Comparison of ENCODE assay signal across 13 cellular contexts in the genomic region with DNA sequence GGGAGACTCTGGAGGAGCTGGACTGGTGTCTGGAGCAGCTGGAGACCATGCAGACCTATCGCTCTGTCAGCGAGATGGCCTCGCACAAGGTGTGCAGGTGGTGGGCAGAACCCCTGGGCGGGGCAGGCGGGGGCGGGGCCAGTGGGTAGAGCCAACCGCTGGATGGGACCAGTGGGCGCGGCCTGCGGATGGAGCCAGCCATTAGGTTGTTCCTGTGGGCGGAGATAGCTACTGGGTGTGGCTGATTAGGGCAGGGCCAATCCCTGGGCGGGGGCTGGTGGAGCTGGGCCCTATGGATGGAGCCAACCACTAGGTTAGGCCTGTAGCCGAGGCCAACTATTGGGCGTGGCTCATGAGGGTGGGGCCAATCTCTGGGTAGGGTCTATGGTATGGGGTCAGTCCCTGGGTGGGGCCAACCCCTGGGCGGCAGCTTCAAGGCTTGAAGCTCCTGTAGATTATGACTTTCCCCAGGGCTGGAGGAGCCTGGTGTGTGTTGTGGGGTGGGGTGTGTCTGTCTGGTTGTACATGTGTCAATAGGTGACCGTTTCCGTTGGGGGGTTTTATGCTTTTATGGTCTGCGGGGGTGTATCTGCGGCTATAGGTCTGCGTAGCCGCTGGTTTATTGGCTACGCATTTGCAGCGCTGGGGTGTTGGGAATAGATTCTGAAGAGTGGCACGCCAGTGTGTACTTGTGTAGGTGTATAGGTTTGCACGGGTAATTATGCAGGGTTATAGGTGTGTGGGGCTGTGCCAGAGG. TPM values are rescaled to one million over a fixed set of nuclear protein-coding genes. Genes with fewer than 3 reads are reported as not detected.
DNase-seq lines count a peak whose midpoint lies in the region; ATAC-seq and TF ChIP-seq lines count a peak whose summit lies in the region.
"Had no signal": no experiment of that assay in that cellular context is flagged by ENCODE, and none has a peak within 500 bp of the region (broad histone marks: within the 10 kb centered on the region; RNA-seq: fewer than 3 reads in every experiment).

No MANE protein-coding gene starts in this region.

- H3K9me3 Mint-ChIP-seq in activated CD4-positive, alpha-beta T cell treated with anti-CD3 and anti-CD28 coated beads, Interleukin-2, amount 10 ng/mL, durations not matched to agents 7 days and 5 days, result no peaks in the 10 kb centered on the region
- H3K9me3 Mint-ChIP-seq in WTC11, result no peaks in the 10 kb centered on the region
- H3K9me3 Mint-ChIP-seq: activated B cell treated with CpG ODN at 0.5 μM for 24 hours; effector memory CD8-positive, alpha-beta T cell; stimulated activated naive CD8-positive, alpha-beta T cell treated with anti-CD3 and anti-CD28 coated beads, Interleukin-15, Interleukin-2, amounts not matched to agents 100 ng/mL and 50 ng/mL, for 24 hours had no signal

- H3K36me3 Mint-ChIP-seq in activated CD4-positive, alpha-beta T cell treated with anti-CD3 and anti-CD28 coated beads, Interleukin-2, amount 10 ng/mL, durations not matched to agents 7 days and 5 days (ENCODE audit: low read depth), result no peaks in the 10 kb centered on the region
- H3K36me3 Mint-ChIP-seq in WTC11, result no peaks in the 10 kb centered on the region
- H3K36me3 Mint-ChIP-seq: activated naive CD8-positive, alpha-beta T cell had no signal

- CTCF ChIA-PET in activated CD4-positive, alpha-beta T cell treated with anti-CD3 and anti-CD28 coated beads, Interleukin-2, amount 10 ng/mL, durations not matched to agents 7 days and 5 days (lab: Charles Lee), result interaction anchor here (1.0 to 1.4 kb wide), 2 partner anchors 28 to 35 kb away, joined by 4 read pairs; no protein-coding TSS in a partner anchor
- CTCF ChIA-PET in WTC11 (lab: Charles Lee), result interaction anchor here (0.6 to 2.7 kb wide), 11 partner anchors 11 to 266 kb away, joined by 3 to 18 read pairs (median 3); a partner anchor contains a TSS

- H3K4me2 ChIP-seq in Karpas-422 (ENCODE audit: low read depth, low read length, poor library complexity, severe bottlenecking) (no peak overlapping the region), osteoblast (ENCODE audit: insufficient read depth, low read length) (no peak overlapping the region)

- H3K27me3 Mint-ChIP-seq in activated CD4-positive, alpha-beta T cell treated with anti-CD3 and anti-CD28 coated beads, Interleukin-2, amount 10 ng/mL, durations not matched to agents 7 days and 5 days, result no peaks in the 10 kb centered on the region
- H3K27me3 Mint-ChIP-seq in WTC11 (ENCODE audit: low read depth), result no peaks in the 10 kb centered on the region; the same call in 1 of the 2 replicates
- H3K27me3 Mint-ChIP-seq: activated B cell treated with CpG ODN at 0.5 μM for 24 hours; effector memory CD8-positive, alpha-beta T cell had no signal

- no peak overlapping the region for H3K27ac ChIP-seq in Karpas-422 (ENCODE audit: low read length)
- H3K27ac ChIP-seq in osteoblast (ENCODE audit: low read depth, low read length), result no peak overlapping the region

- ATAC-seq in WTC11, result peak; percentile 93
- ATAC-seq: effector memory CD8-positive, alpha-beta T cell had no signal

- TF ChIP-seq CTCF in WTC11 (IDR thresholded peaks at IDR 0.05), result no peak
- TF ChIP-seq CTCF in osteoblast (IDR thresholded peaks at IDR 0.05; ENCODE audit: extremely low read depth, low read depth, low read length), result no peak

- H3K4me1 ChIP-seq in Karpas-422 (ENCODE audit: low read length) (no peaks in the 10 kb centered on the region), osteoblast (ENCODE audit: insufficient read depth, low read length) (no peaks in the 10 kb centered on the region)

- H2AFZ ChIP-seq in Karpas-422 (ENCODE audit: low read length) (no peak overlapping the region), osteoblast (ENCODE audit: low read length) (no peak overlapping the region)

- H3K27ac Mint-ChIP-seq in activated CD4-positive, alpha-beta T cell treated with anti-CD3 and anti-CD28 coated beads, Interleukin-2, amount 10 ng/mL, durations not matched to agents 7 days and 5 days, result peak overlapping the region; percentile 7
- H3K27ac Mint-ChIP-seq in WTC11, result no peak overlapping the region
- H3K27ac Mint-ChIP-seq: activated B cell treated with CpG ODN at 0.5 μM for 24 hours; activated naive CD8-positive, alpha-beta T cell; IgD-negative memory B cell had no signal

- H3K9me3 ChIP-seq in Karpas-422 (ENCODE audit: low read length) (no peaks in the 10 kb centered on the region), osteoblast (ENCODE audit: low read depth, low read length) (no peaks in the 10 kb centered on the region)

- H3K4me1 Mint-ChIP-seq in activated CD4-positive, alpha-beta T cell treated with anti-CD3 and anti-CD28 coated beads, Interleukin-2, amount 10 ng/mL, durations not matched to agents 7 days and 5 days, result peaks cover 18% of the 10 kb centered on the region
- peaks cover 6% of the 10 kb centered on the region for H3K4me1 Mint-ChIP-seq in WTC11

- no peaks in the 10 kb centered on the region for H3K79me2 ChIP-seq in Karpas-422 (ENCODE audit: low read length)
- H3K79me2 ChIP-seq in osteoblast (ENCODE audit: insufficient read depth, low read length), result no peaks in the 10 kb centered on the region

- H3K27me3 ChIP-seq in Karpas-422 (ENCODE audit: low read length) (no peaks in the 10 kb centered on the region), osteoblast (ENCODE audit: insufficient read depth, low read length) (no peaks in the 10 kb centered on the region)

- DNase-seq in activated CD4-positive, alpha-beta T cell treated with anti-CD3 and anti-CD28 coated beads, Interleukin-2, amount 10 ng/mL, durations not matched to agents 7 days and 5 days, result no peak
- DNase-seq in activated CD4-positive, alpha-beta T cell treated with anti-CD3 and anti-CD28 coated beads, Interleukin-2, amount 50 U/mL, for 4 hours, result no peak
- DNase-seq in Karpas-422, result peak; percentile 94
- peak; percentile 89 for DNase-seq in WTC11 (ENCODE audit: low spot score)
- DNase-seq in osteoblast (ENCODE audit: insufficient read length, low spot score, missing footprints), result peak; percentile 60
- no peak for DNase-seq in islet precursor cell
- DNase-seq in hypothalamus (lab: John Stamatoyannopoulos, UW), result no peak
- no peak for DNase-seq in stimulated activated naive CD4-positive, alpha-beta T cell (lab: John Stamatoyannopoulos, UW)
- DNase-seq: activated B cell treated with CpG ODN at 0.5 μM for 24 hours; effector memory CD8-positive, alpha-beta T cell had no signal

- POLR2A ChIA-PET in activated CD4-positive, alpha-beta T cell treated with anti-CD3 and anti-CD28 coated beads, Interleukin-2, amount 10 ng/mL, durations not matched to agents 7 days and 5 days (lab: Charles Lee), result no interaction called here
- POLR2A ChIA-PET in WTC11 (lab: Charles Lee), result no interaction called here

- H3K9me2 ChIP-seq in Karpas-422 (replicated peaks; ENCODE audit: insufficient read depth, low read length), result no peaks in the 10 kb centered on the region

- H3K4me3 ChIP-seq in Karpas-422 (ENCODE audit: low read length), result no peak overlapping the region
- H3K4me3 ChIP-seq in osteoblast (ENCODE audit: insufficient read depth, low read length), result no peak overlapping the region

- H3K9ac ChIP-seq in Karpas-422 (ENCODE audit: low read length), result no peak overlapping the region

- H3K36me3 ChIP-seq in Karpas-422 (ENCODE audit: insufficient read depth, low read length), result no peaks in the 10 kb centered on the region
- H3K36me3 ChIP-seq in osteoblast (ENCODE audit: insufficient read depth, low read length), result peaks cover 4% of the 10 kb centered on the region

- H4K20me1 ChIP-seq in Karpas-422 (ENCODE audit: insufficient read depth, low read depth, low read length) (no peaks in the 10 kb centered on the region), osteoblast (ENCODE audit: insufficient read depth, low read length) (peaks cover 4% of the 10 kb centered on the region)

- no peak overlapping the region for H3K4me3 Mint-ChIP-seq in activated CD4-positive, alpha-beta T cell treated with anti-CD3 and anti-CD28 coated beads, Interleukin-2, amount 10 ng/mL, durations not matched to agents 7 days and 5 days
- H3K4me3 Mint-ChIP-seq in WTC11, result no peak overlapping the region
- H3K4me3 Mint-ChIP-seq: activated B cell treated with CpG ODN at 0.5 μM for 24 hours; activated naive CD8-positive, alpha-beta T cell; effector memory CD8-positive, alpha-beta T cell; IgD-negative memory B cell; stimulated activated naive CD8-positive, alpha-beta T cell treated with anti-CD3 and anti-CD28 coated beads, Interleukin-15, Interleukin-2, amounts not matched to agents 100 ng/mL and 50 ng/mL, for 24 hours had no signal

TF ChIP-seq in WTC11, 78 proteins besides CTCF, POLR2A, EP300 and RAD21:
- TF ChIP-seq NFYB (CRISPR knock-in tag; conservative IDR thresholded peaks at IDR 0.05; ENCODE audit: low read depth) (peak; percentile 47), SP1 (CRISPR knock-in tag; conservative IDR thresholded peaks at IDR 0.05) (peak; percentile 27; the same call in 1 of the 2 replicates)
- TF ChIP-seq, protein P1, sequence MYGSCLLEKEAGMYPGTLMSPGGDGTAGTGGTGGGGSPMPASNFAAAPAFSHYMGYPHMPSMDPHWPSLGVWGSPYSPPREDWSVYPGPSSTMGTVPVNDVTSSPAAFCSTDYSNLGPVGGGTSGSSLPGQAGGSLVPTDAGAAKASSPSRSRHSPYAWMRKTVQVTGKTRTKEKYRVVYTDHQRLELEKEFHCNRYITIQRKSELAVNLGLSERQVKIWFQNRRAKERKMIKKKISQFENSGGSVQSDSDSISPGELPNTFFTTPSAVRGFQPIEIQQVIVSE (CRISPR knock-in tag; IDR thresholded peaks at IDR 0.05; ENCODE audit: borderline replicate concordance), result no peak

RNA-seq across cellular contexts. Expression of a gene that starts 30.7 kb away (rescaled TPM):
- total RNA-seq in activated CD4-positive, alpha-beta T cell treated with anti-CD3 and anti-CD28 coated beads, Interleukin-2, amount 10 ng/mL, durations not matched to agents 7 days and 5 days, result 10 to 100 TPM; 12.7 to 14.3 TPM
- 2.6 and 2.9 TPM in 2 replicates for total RNA-seq in Karpas-422 (2014; rRNA removed; shearing (Covaris generic); ENCODE audit: low replicate concordance)
- total RNA-seq in WTC11 (2021) (5.3 to 5.9 TPM (median 5.8 TPM) in 3 replicates), osteoblast (5.1 and 8.3 TPM in 2 replicates)

RNA-seq across cellular contexts. Expression of a gene that starts 47.7 kb away (rescaled TPM):
- 100 to 1,000 TPM; 200 to 205 TPM for total RNA-seq in activated CD4-positive, alpha-beta T cell treated with anti-CD3 and anti-CD28 coated beads, Interleukin-2, amount 10 ng/mL, durations not matched to agents 7 days and 5 days
- total RNA-seq in Karpas-422 (2014; rRNA removed; shearing (Covaris generic); ENCODE audit: low replicate concordance), result 86.3 and 225 TPM in 2 replicates
- total RNA-seq in WTC11 (2021) (163 to 204 TPM (median 164 TPM) in 3 replicates), osteoblast (131 and 154 TPM in 2 replicates)

RNA-seq across cellular contexts. Expression of a gene that starts 52.1 kb away (rescaled TPM):
- total RNA-seq in activated CD4-positive, alpha-beta T cell treated with anti-CD3 and anti-CD28 coated beads, Interleukin-2, amount 10 ng/mL, durations not matched to agents 7 days and 5 days, result 10 to 100 TPM; 68.3 to 93.8 TPM
- 25.0 and 53.9 TPM in 2 replicates for total RNA-seq in Karpas-422 (2014; rRNA removed; shearing (Covaris generic); ENCODE audit: low replicate concordance)
- total RNA-seq in WTC11 (2021) (65.1 to 74.9 TPM (median 68.7 TPM) in 3 replicates), osteoblast (64.8 and 77.1 TPM in 2 replicates)

Comparison
In these comparisons a context has a peak if more than half of its experiments do, and no peak if none do; other contexts are left out.
1. DNase-seq: peak in Karpas-422 (single experiment), WTC11 (single experiment) and osteoblast (single experiment); none in activated CD4-positive, alpha-beta T cell treated with anti-CD3 and anti-CD28 coated beads, Interleukin-2, amount 10 ng/mL, durations not matched to agents 7 days and 5 days (single experiment), activated CD4-positive, alpha-beta T cell treated with anti-CD3 and anti-CD28 coated beads, Interleukin-2, amount 50 U/mL, for 4 hours (0 of 2), islet precursor cell (single experiment), hypothalamus (0 of 51) and stimulated activated naive CD4-positive, alpha-beta T cell (0 of 6).